Comparison of ENCODE assay signal across 16 cellular contexts in genomic region chr12:83954071-83954789, GRCh38.
A peak's percentile ranks its signal among the peaks of the same experiment; 100 is the strongest.
DNase-seq lines count a peak whose midpoint lies in the region; ATAC-seq and TF ChIP-seq lines count a peak whose summit lies in the region.
"Had no signal": no experiment of that assay in that cellular context is flagged by ENCODE, and none has a peak within 500 bp of the region (broad histone marks: within the 10 kb centered on the region; RNA-seq: fewer than 3 reads in every experiment).

No MANE protein-coding gene starts in this region.

- ATAC-seq in stimulated activated naive CD8-positive, alpha-beta T cell treated with anti-CD3 and anti-CD28 coated beads, Interleukin-15, Interleukin-2, amounts not matched to agents 100 U/mL and 50 U/mL, for 24 hours: no peak
- ATAC-seq in GM18868 (IDR thresholded peaks at IDR 0.05; ENCODE audit: unreplicated experiment): no peak
- ATAC-seq: HCT116, HepG2 had no signal

- H3K27me3 ChIP-seq in SK-N-SH (ENCODE audit: insufficient read depth) (no peaks in the 10 kb centered on the region), prostate gland (replicated peaks; ENCODE audit: insufficient read depth) (no peaks in the 10 kb centered on the region)

- H3K4me2 ChIP-seq in SK-N-SH: no peak overlapping the region

- intact Hi-C loops in prostate gland (cut with DNase I): no loop called here

- TF ChIP-seq CTCF in SK-N-SH (IDR thresholded peaks at IDR 0.05): no peak
- TF ChIP-seq CTCF in nephron (IDR thresholded peaks at IDR 0.05; ENCODE audit: unreplicated experiment in 3 of 3): no peak
- no peak for TF ChIP-seq CTCF in prostate gland (IDR thresholded peaks at IDR 0.05)

- peak overlapping the region in 2 of 3 experiments; percentile 2 to 27 for H3K27ac Mint-ChIP-seq in nephron
- H3K27ac Mint-ChIP-seq: B cell; CD4-positive, alpha-beta T cell had no signal

- H3K9ac ChIP-seq in SK-N-SH: no peak overlapping the region

- H3K4me3 Mint-ChIP-seq in nephron: no peak overlapping the region
- H3K4me3 Mint-ChIP-seq: B cell; CD4-positive, alpha-beta T cell had no signal

- 38% methylated on average over 2 of the region's 2 CpGs for WGBS in SK-N-SH (ENCODE audit: low lambda C conversion rate)
- 37% methylated on average over 2 of the region's 2 CpGs for WGBS in prostate gland

- H3K9me3 Mint-ChIP-seq in nephron: peaks cover 3% of the 10 kb centered on the region

- H3K9me3 ChIP-seq in SK-N-SH (no peaks in the 10 kb centered on the region), prostate gland (no peaks in the 10 kb centered on the region)

- POLR2A ChIA-PET in SK-N-SH (lab: Yijun Ruan, JAX): no interaction called here

- H3K4me1 ChIP-seq in SK-N-SH (ENCODE audit: control insufficient read depth in 1 of 2, insufficient read depth in 2 of 2, low read depth in 1 of 2, low read length in 1 of 2): no peaks in the 10 kb centered on the region; a peak in 1 of 4 replicates
- no peaks in the 10 kb centered on the region for H3K4me1 ChIP-seq in prostate gland (replicated peaks)

- DNase-seq in SK-N-SH (no peak), foreskin melanocyte (peak; percentile 65), NCI-H2227 (lab: John Stamatoyannopoulos, UW; ENCODE audit: unreplicated experiment) (no peak), prostate gland (ENCODE audit: low spot score) (no peak)
- DNase-seq in stimulated activated naive CD8-positive, alpha-beta T cell treated with anti-CD3 and anti-CD28 coated beads, Interleukin-15, Interleukin-2, amounts not matched to agents 100 U/mL and 50 U/mL, for 24 hours: no peak
- DNase-seq: Calu3; CD4-positive, alpha-beta T cell; KG1; NCI-H1436; NCI-H2029; NCI-H2171 treated with DMSO at 0.1 percent for 48 hours had no signal

- peak overlapping the region in 1 of 2 experiments; percentile 82; a peak in 1 of 4 replicates for H3K27ac ChIP-seq in SK-N-SH (ENCODE audit: low read depth in 2 of 2, low read length in 1 of 2)
- no peak overlapping the region for H3K27ac ChIP-seq in prostate gland

- no peak for TF ChIP-seq RAD21 in SK-N-SH (IDR thresholded peaks at IDR 0.05; ENCODE audit: low read length)

- H3K36me3 Mint-ChIP-seq in nephron (ENCODE audit: low read depth): no peaks in the 10 kb centered on the region

- H3K79me2 ChIP-seq in SK-N-SH (ENCODE audit: insufficient read depth): no peaks in the 10 kb centered on the region

- H2AFZ ChIP-seq in SK-N-SH (ENCODE audit: low read depth): peak overlapping the region; percentile 50

- peaks cover 6% of the 10 kb centered on the region for H3K4me1 Mint-ChIP-seq in nephron
- H3K4me1 Mint-ChIP-seq: B cell had no signal

- H3K4me3 ChIP-seq in SK-N-SH (ENCODE audit: low read depth in 2 of 2, low read length in 1 of 2) (no peak overlapping the region), prostate gland (no peak overlapping the region)

- H3K36me3 ChIP-seq in SK-N-SH (replicated peaks in 1 of 2; ENCODE audit: control insufficient read depth in 1 of 2, insufficient read depth in 2 of 2, low read length in 1 of 2) (no peaks in the 10 kb centered on the region), prostate gland (no peaks in the 10 kb centered on the region)

- no peak for TF ChIP-seq POLR2A in prostate gland (IDR thresholded peaks at IDR 0.05)

- H3K9me2 ChIP-seq in SK-N-SH: no peaks in the 10 kb centered on the region

- no peaks in the 10 kb centered on the region for H3K27me3 Mint-ChIP-seq in nephron (ENCODE audit: low read depth)
- H3K27me3 Mint-ChIP-seq: B cell; CD4-positive, alpha-beta T cell had no signal

- CTCF ChIA-PET in SK-N-SH (lab: Yijun Ruan, JAX): interaction anchor here (0.7 kb wide), 1 partner anchor 1127 kb away, joined by 3 read pairs; no protein-coding TSS in a partner anchor

- H4K20me1 ChIP-seq in SK-N-SH (ENCODE audit: insufficient read depth): no peaks in the 10 kb centered on the region

- peak in 1 of 2 experiments; percentile 75; a peak in 2 of 4 replicates for TF ChIP-seq EP300 in SK-N-SH (IDR thresholded peaks at IDR 0.05; ENCODE audit: borderline replicate concordance in 1 of 2, low read depth in 1 of 2, low read length in 1 of 2)

- no peaks in the 10 kb centered on the region for H3F3A ChIP-seq in SK-N-SH (replicated peaks; ENCODE audit: insufficient read depth)

TF ChIP-seq in SK-N-SH, 30 proteins besides CTCF, POLR2A, EP300 and RAD21:
- TF ChIP-seq FOXM1 (IDR thresholded peaks at IDR 0.05; ENCODE audit: low read depth): peak; percentile 29; the same call in 1 of the 2 replicates
- no peak for TF ChIP-seq NFIC (IDR thresholded peaks at IDR 0.05; ENCODE audit: borderline replicate concordance)
- TF ChIP-seq SMC3 (IDR thresholded peaks at IDR 0.05; ENCODE audit: low read depth, low read length): no peak
- peak; percentile 23; the same call in 1 of the 2 replicates for TF ChIP-seq TEAD4 (IDR thresholded peaks at IDR 0.05; ENCODE audit: borderline replicate concordance, insufficient read depth)
- TF ChIP-seq POLR2AphosphoS5 (IDR thresholded peaks at IDR 0.05; ENCODE audit: low read depth, low read length): peak; percentile 37; the same call in 1 of the 2 replicates
- TF ChIP-seq, protein P1, sequence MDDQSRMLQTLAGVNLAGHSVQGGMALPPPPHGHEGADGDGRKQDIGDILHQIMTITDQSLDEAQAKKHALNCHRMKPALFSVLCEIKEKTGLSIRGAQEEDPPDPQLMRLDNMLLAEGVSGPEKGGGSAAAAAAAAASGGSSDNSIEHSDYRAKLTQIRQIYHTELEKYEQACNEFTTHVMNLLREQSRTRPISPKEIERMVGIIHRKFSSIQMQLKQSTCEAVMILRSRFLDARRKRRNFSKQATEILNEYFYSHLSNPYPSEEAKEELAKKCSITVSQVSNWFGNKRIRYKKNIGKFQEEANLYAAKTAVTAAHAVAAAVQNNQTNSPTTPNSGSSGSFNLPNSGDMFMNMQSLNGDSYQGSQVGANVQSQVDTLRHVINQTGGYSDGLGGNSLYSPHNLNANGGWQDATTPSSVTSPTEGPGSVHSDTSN (IDR thresholded peaks at IDR 0.05): peak; percentile 25
- TF ChIP-seq TCF12 (IDR thresholded peaks at IDR 0.05): peak; percentile 82
